Comparison of ENCODE assay signal across 11 cellular contexts in genomic region chr19:55319786-55320185, GRCh38. TPM values are rescaled to one million over a fixed set of nuclear protein-coding genes. Genes with fewer than 3 reads are reported as not detected.
DNase-seq lines count a peak whose midpoint lies in the region; ATAC-seq, FAIRE-seq and TF ChIP-seq lines count a peak whose summit lies in the region.
"Had no signal": no experiment of that assay in that cellular context is flagged by ENCODE, and none has a peak within 500 bp of the region (broad histone marks: within the 10 kb centered on the region; RNA-seq: fewer than 3 reads in every experiment).

No MANE protein-coding gene starts in this region.

- H3K4me3 ChIP-seq in HUES48 (ENCODE audit: low read depth, low read length) (peak overlapping the region; percentile 48), HepG2 (replicated peaks in 1 of 3; ENCODE audit: insufficient read depth in 1 of 3, low read depth in 2 of 3, low read length in 3 of 3) (no peak overlapping the region), spleen (no peak overlapping the region)

- TF ChIP-seq RAD21 in HepG2 (CRISPR knock-in tag; IDR thresholded peaks at IDR 0.05) = no peak

- CTCF ChIA-PET in HepG2 (lab: Yijun Ruan, JAX; ENCODE audit: low intra/inter-chr PET ratio, low total read pairs) = no interaction called here

- TF ChIP-seq CTCF in HepG2 (CRISPR knock-in tag; IDR thresholded peaks at IDR 0.05) (no peak), spleen (IDR thresholded peaks at IDR 0.05 in 8 of 11, conservative IDR thresholded peaks at IDR 0.05 in 3 of 11) (no peak)

- TF ChIP-seq POLR2A in HepG2 (IDR thresholded peaks at IDR 0.05; ENCODE audit: insufficient read depth in 1 of 2, low read depth in 2 of 2, low read length in 2 of 2) (no peak), spleen (IDR thresholded peaks at IDR 0.05) (no peak)

- in situ Hi-C loops in HepG2 (cut with HindIII; ENCODE audit: extremely low pct_ligation_motif_present, low pct_unique_long_range_greater_than_20kb) = no loop called here

- H3K4me1 ChIP-seq in HUES48 (ENCODE audit: control insufficient read depth, insufficient read depth, low read length) (peaks cover 6% of the 10 kb centered on the region; the same call in 1 of the 2 replicates), HepG2 (ENCODE audit: insufficient read depth, low read length) (peaks cover 35% of the 10 kb centered on the region), spleen (peaks cover 0 to 23% (median 0%) of the 10 kb centered on the region in 6 donors)

- H3K79me2 ChIP-seq in HepG2 (ENCODE audit: insufficient read depth, low read length) = no peaks in the 10 kb centered on the region

- H3K36me3 ChIP-seq in HUES48 (ENCODE audit: control insufficient read depth, insufficient read depth, low read length) = no peaks in the 10 kb centered on the region
- H3K36me3 ChIP-seq in HepG2 (replicated peaks in 1 of 2; ENCODE audit: control insufficient read depth in 1 of 2, insufficient read depth in 2 of 2, low read length in 2 of 2) = no peaks in the 10 kb centered on the region
- H3K36me3 ChIP-seq in spleen = peaks cover 0 to 13% (median 0%) of the 10 kb centered on the region in 6 donors

- H4K20me1 ChIP-seq in HepG2 (ENCODE audit: insufficient read depth, low read length) = no peaks in the 10 kb centered on the region

- no peak overlapping the region for H2AFZ ChIP-seq in HepG2 (ENCODE audit: low read length)

- peak; percentile 63 for ATAC-seq in HepG2
- ATAC-seq in GM21528 (IDR thresholded peaks at IDR 0.05; ENCODE audit: low FRiP score, unreplicated experiment) = no peak
- no peak for ATAC-seq in HG02885 (IDR thresholded peaks at IDR 0.05; ENCODE audit: poor library complexity, unreplicated experiment)

- no peak overlapping the region for H3K27ac ChIP-seq in HUES48 (ENCODE audit: low read depth, low read length)
- no peak overlapping the region for H3K27ac ChIP-seq in HepG2 (ENCODE audit: extremely low read length, insufficient read depth, low read length)
- no peak overlapping the region for H3K27ac ChIP-seq in spleen

- no peak for TF ChIP-seq EP300 in HepG2 (IDR thresholded peaks at IDR 0.05; ENCODE audit: low read depth in 2 of 2, low read length in 2 of 2)
- TF ChIP-seq EP300 in HepG2 (CRISPR knock-in tag; IDR thresholded peaks at IDR 0.05; ENCODE audit: borderline replicate concordance) = no peak

- DNase-seq in AG20443 (ENCODE audit: low spot score) = peak; percentile 78
- peak; percentile 78 for DNase-seq in cerebellar cortex (ENCODE audit: low spot score)
- DNase-seq in HepG2 (ENCODE audit: low spot score) = no peak
- no peak for DNase-seq in GM19240 (ENCODE audit: insufficient read length, low spot score)
- no peak for DNase-seq in spleen
- DNase-seq: DMS79, NCI-H2171 treated with DMSO at 0.1 percent for 48 hours had no signal

- POLR2A ChIA-PET in HepG2 (lab: Yijun Ruan, JAX) = no interaction called here

- no peaks in the 10 kb centered on the region for H3K9me3 ChIP-seq in HUES48 (ENCODE audit: control insufficient read depth, insufficient read depth, low read length)
- no peaks in the 10 kb centered on the region for H3K9me3 ChIP-seq in HepG2 (ENCODE audit: low read length)
- no peaks in the 10 kb centered on the region for H3K9me3 ChIP-seq in spleen

- WGBS in HepG2 (ENCODE audit: low lambda C conversion rate) = 69% methylated on average over 21 of the region's 21 CpGs
- 40 to 69% (median 59%) methylated on average over 21 of the region's 21 CpGs for WGBS in spleen, 5 donors

- intact Hi-C loops in HepG2 (cut with micrococcal nuclease; ENCODE audit: unreplicated experiment) = no loop called here
- intact Hi-C loops in spleen (cut with DNase I; ENCODE audit: low total_unique reads) = no loop called here

- no peak for FAIRE-seq in HepG2 (lab: Jason Lieb, UNC)
- FAIRE-seq: keratinocyte had no signal

- H3K27me3 ChIP-seq in HUES48 (ENCODE audit: control insufficient read depth, insufficient read depth, low read length) (no peaks in the 10 kb centered on the region), HepG2 (ENCODE audit: control insufficient read depth in 1 of 2, insufficient read depth in 2 of 2, low read length in 2 of 2) (no peaks in the 10 kb centered on the region; a peak in 1 of 5 replicates), spleen (replicated peaks in 1 of 7) (peaks cover 0 to 24% (median 0%) of the 10 kb centered on the region in 7 donors)

- H3K4me2 ChIP-seq in HepG2 (ENCODE audit: low read depth, low read length) = no peak overlapping the region

- no peak overlapping the region for H3K9ac ChIP-seq in HUES48 (ENCODE audit: low read depth, low read length)
- H3K9ac ChIP-seq in HepG2 (ENCODE audit: insufficient read depth, low read depth, low read length) = no peak overlapping the region

- no TSS peak for BruUV-seq in HepG2 (replicated peaks; lab: Mats Ljungman, UMichigan)

RNA-seq across cellular contexts. Expression of gene TMEM150B, which starts 5.4 kb away (rescaled TPM):
- 0.74 and 1.3 TPM in 2 replicates for total RNA-seq in HepG2 (2016; rRNA removed; fragmentation: Illumina TruSeq; extraction: Trizol)
- total RNA-seq in HepG2 (2016; cell fraction: cytosol; rRNA removed; fragmentation: Illumina TruSeq; extraction: Trizol; ENCODE audit: low read depth) = 0.79 and 1.0 TPM in 2 replicates
- 0.70 and 1.0 TPM in 2 replicates for total RNA-seq in HepG2 (2016; cell fraction: insoluble cytoplasmic fraction; rRNA removed; fragmentation: Illumina TruSeq; extraction: Trizol)
- 0.62 and 0.77 TPM in 2 replicates for total RNA-seq in HepG2 (2016; cell fraction: membrane; rRNA removed; fragmentation: Illumina TruSeq; extraction: Trizol)
- total RNA-seq in HepG2 (2016; cell fraction: nucleus; rRNA removed; fragmentation: Illumina TruSeq; extraction: Trizol) = 0.84 and 1.5 TPM in 2 replicates
- polyA plus RNA-seq in HepG2 (2011; rRNA removed) = 1.8 and 2.9 TPM in 2 replicates
- polyA plus RNA-seq in HepG2 (2011; cell fraction: cytosol; rRNA removed) = 2.4 and 2.5 TPM in 2 replicates
- polyA plus RNA-seq in HepG2 (2011; cell fraction: nucleus; rRNA removed) = 6.2 and 7.0 TPM in 2 replicates
- 3.3 and 3.4 TPM in 2 replicates for polyA plus RNA-seq in HepG2 (2012)
- 0.33 and 0.50 TPM in 2 replicates for polyA plus RNA-seq in HepG2 (2016; cell fraction: cytosol; fragmentation: Illumina TruSeq; extraction: Trizol; ENCODE audit: low read depth)
- 0.37 and 0.74 TPM in 2 replicates for polyA plus RNA-seq in HepG2 (2016; cell fraction: insoluble cytoplasmic fraction; fragmentation: Illumina TruSeq; extraction: Trizol; ENCODE audit: low read depth)
- 0.28 and 1.2 TPM in 2 replicates for polyA plus RNA-seq in HepG2 (2016; cell fraction: membrane; fragmentation: Illumina TruSeq; extraction: Trizol; ENCODE audit: low read depth)
- polyA plus RNA-seq in HepG2 (2016; cell fraction: nucleus; fragmentation: Illumina TruSeq; extraction: Trizol; ENCODE audit: insufficient read depth, low read depth) = 1.7 and 1.9 TPM in 2 replicates
- 5.1 TPM in 1 of 2 replicates, not detected in the other for polyA minus RNA-seq in HepG2 (2011; rRNA and poly(A)+ RNA removed; ENCODE audit: low replicate concordance)
- polyA minus RNA-seq in HepG2 (2011; cell fraction: cytosol; rRNA and poly(A)+ RNA removed) = 1.9 and 2.7 TPM in 2 replicates
- 1.4 and 1.5 TPM in 2 replicates for polyA minus RNA-seq in HepG2 (2011; cell fraction: nucleus; rRNA and poly(A)+ RNA removed)
- total RNA-seq in spleen = 10 to 100 TPM in 3 of 7 donors, 1 to 10 TPM in 4; 5.6 to 34.1 (median 9.9) TPM
- 1 to 10 TPM; 1.7 to 6.5 (median 4.1) TPM for polyA plus RNA-seq in spleen
- polyA plus RNA-seq: keratinocyte had no signal

RNA-seq across cellular contexts. Expression of gene KMT5C, which starts 19.9 kb away (rescaled TPM):
- total RNA-seq in HepG2 (2016; rRNA removed; fragmentation: Illumina TruSeq; extraction: Trizol) = 2.1 and 5.5 TPM in 2 replicates
- 1.8 and 2.2 TPM in 2 replicates for total RNA-seq in HepG2 (2016; cell fraction: cytosol; rRNA removed; fragmentation: Illumina TruSeq; extraction: Trizol; ENCODE audit: low read depth)
- 1.8 and 4.7 TPM in 2 replicates for total RNA-seq in HepG2 (2016; cell fraction: insoluble cytoplasmic fraction; rRNA removed; fragmentation: Illumina TruSeq; extraction: Trizol)
- 3.9 and 4.5 TPM in 2 replicates for total RNA-seq in HepG2 (2016; cell fraction: membrane; rRNA removed; fragmentation: Illumina TruSeq; extraction: Trizol)
- total RNA-seq in HepG2 (2016; cell fraction: nucleus; rRNA removed; fragmentation: Illumina TruSeq; extraction: Trizol) = 5.3 and 6.2 TPM in 2 replicates
- 9.0 and 11.8 TPM in 2 replicates for polyA plus RNA-seq in HepG2 (2011; rRNA removed)
- polyA plus RNA-seq in HepG2 (2011; cell fraction: cytosol; rRNA removed) = 6.6 and 8.7 TPM in 2 replicates
- polyA plus RNA-seq in HepG2 (2011; cell fraction: nucleus; rRNA removed) = 46.8 and 58.8 TPM in 2 replicates
- polyA plus RNA-seq in HepG2 (2012) = 10.0 and 13.2 TPM in 2 replicates
- 1.3 and 1.4 TPM in 2 replicates for polyA plus RNA-seq in HepG2 (2016; cell fraction: cytosol; fragmentation: Illumina TruSeq; extraction: Trizol; ENCODE audit: low read depth)
- 2.6 and 4.4 TPM in 2 replicates for polyA plus RNA-seq in HepG2 (2016; cell fraction: insoluble cytoplasmic fraction; fragmentation: Illumina TruSeq; extraction: Trizol; ENCODE audit: low read depth)
- 2.5 and 3.8 TPM in 2 replicates for polyA plus RNA-seq in HepG2 (2016; cell fraction: membrane; fragmentation: Illumina TruSeq; extraction: Trizol; ENCODE audit: low read depth)
- 14.7 and 16.2 TPM in 2 replicates for polyA plus RNA-seq in HepG2 (2016; cell fraction: nucleus; fragmentation: Illumina TruSeq; extraction: Trizol; ENCODE audit: insufficient read depth, low read depth)
- polyA minus RNA-seq in HepG2 (2011; rRNA and poly(A)+ RNA removed; ENCODE audit: low replicate concordance) = 9.0 and 17.8 TPM in 2 replicates
- 4.7 and 5.3 TPM in 2 replicates for polyA minus RNA-seq in HepG2 (2011; cell fraction: cytosol; rRNA and poly(A)+ RNA removed)
- 7.0 and 12.1 TPM in 2 replicates for polyA minus RNA-seq in HepG2 (2011; cell fraction: nucleus; rRNA and poly(A)+ RNA removed)
- 10 to 100 TPM; 10.5 to 18.1 (median 12.8) TPM for total RNA-seq in spleen
- polyA plus RNA-seq in spleen = 10 to 100 TPM in 1 of 3 donors, 1 to 10 TPM in 2; 5.7 to 12.2 (median 7.8) TPM

RNA-seq across cellular contexts. Expression of gene COX6B2, which starts 34.7 kb away (rescaled TPM):
- total RNA-seq in HepG2 (2016; rRNA removed; fragmentation: Illumina TruSeq; extraction: Trizol) (not detected in 2 replicates), spleen (1 to 10 TPM in 1 of 7 donors, under 1 TPM in 4, not detected in 2; 0.30 to 1.6 (median 0.63) TPM)
- total RNA-seq in HepG2 (2016; cell fraction: cytosol; rRNA removed; fragmentation: Illumina TruSeq; extraction: Trizol; ENCODE audit: low read depth) = not detected in 2 replicates
- total RNA-seq in HepG2 (2016; cell fraction: insoluble cytoplasmic fraction; rRNA removed; fragmentation: Illumina TruSeq; extraction: Trizol) = not detected in 2 replicates
- not detected in 2 replicates for total RNA-seq in HepG2 (2016; cell fraction: membrane; rRNA removed; fragmentation: Illumina TruSeq; extraction: Trizol)
- total RNA-seq in HepG2 (2016; cell fraction: nucleus; rRNA removed; fragmentation: Illumina TruSeq; extraction: Trizol) = not detected in 2 replicates
- polyA plus RNA-seq in HepG2 (2011; rRNA removed) (0.16 and 0.21 TPM in 2 replicates), spleen (under 1 TPM in 2 of 3 donors, not detected in 1; 0.06 to 0.08 TPM)
- polyA plus RNA-seq in HepG2 (2011; cell fraction: cytosol; rRNA removed) = 0.04 and 0.05 TPM in 2 replicates
- 0.43 and 1.4 TPM in 2 replicates for polyA plus RNA-seq in HepG2 (2011; cell fraction: nucleus; rRNA removed)
- 0.28 TPM in 2 replicates for polyA plus RNA-seq in HepG2 (2012)
- polyA plus RNA-seq in HepG2 (2016; cell fraction: cytosol; fragmentation: Illumina TruSeq; extraction: Trizol; ENCODE audit: low read depth) = not detected in 2 replicates
- polyA plus RNA-seq in HepG2 (2016; cell fraction: insoluble cytoplasmic fraction; fragmentation: Illumina TruSeq; extraction: Trizol; ENCODE audit: low read depth) = not detected in 2 replicates
- polyA plus RNA-seq in HepG2 (2016; cell fraction: membrane; fragmentation: Illumina TruSeq; extraction: Trizol; ENCODE audit: low read depth) = not detected in 2 replicates
- not detected in 2 replicates for polyA plus RNA-seq in HepG2 (2016; cell fraction: nucleus; fragmentation: Illumina TruSeq; extraction: Trizol; ENCODE audit: insufficient read depth, low read depth)
- 0.16 TPM in 1 of 2 replicates, not detected in the other for polyA minus RNA-seq in HepG2 (2011; rRNA and poly(A)+ RNA removed; ENCODE audit: low replicate concordance)
- not detected in 2 replicates for polyA minus RNA-seq in HepG2 (2011; cell fraction: cytosol; rRNA and poly(A)+ RNA removed)
- not detected in 2 replicates for polyA minus RNA-seq in HepG2 (2011; cell fraction: nucleus; rRNA and poly(A)+ RNA removed)

RNA-seq across cellular contexts. Expression of gene BRSK1, which starts 36.0 kb away (rescaled TPM):
- total RNA-seq in HepG2 (2016; rRNA removed; fragmentation: Illumina TruSeq; extraction: Trizol) = 0.18 TPM in 1 of 2 replicates, not detected in the other
- total RNA-seq in HepG2 (2016; cell fraction: cytosol; rRNA removed; fragmentation: Illumina TruSeq; extraction: Trizol; ENCODE audit: low read depth) = not detected in 2 replicates
- 0.19 TPM in 1 of 2 replicates, not detected in the other for total RNA-seq in HepG2 (2016; cell fraction: insoluble cytoplasmic fraction; rRNA removed; fragmentation: Illumina TruSeq; extraction: Trizol)
- total RNA-seq in HepG2 (2016; cell fraction: membrane; rRNA removed; fragmentation: Illumina TruSeq; extraction: Trizol) = 0.10 and 0.25 TPM in 2 replicates
- 0.60 TPM in 1 of 2 replicates, not detected in the other for total RNA-seq in HepG2 (2016; cell fraction: nucleus; rRNA removed; fragmentation: Illumina TruSeq; extraction: Trizol)
- 1.2 and 1.9 TPM in 2 replicates for polyA plus RNA-seq in HepG2 (2011; rRNA removed)
- polyA plus RNA-seq in HepG2 (2011; cell fraction: cytosol; rRNA removed) = 0.75 and 1.1 TPM in 2 replicates
- polyA plus RNA-seq in HepG2 (2011; cell fraction: nucleus; rRNA removed) = 8.1 and 12.7 TPM in 2 replicates
- polyA plus RNA-seq in HepG2 (2012) = 0.74 and 1.1 TPM in 2 replicates
- 0.14 and 0.17 TPM in 2 replicates for polyA plus RNA-seq in HepG2 (2016; cell fraction: cytosol; fragmentation: Illumina TruSeq; extraction: Trizol; ENCODE audit: low read depth)
- polyA plus RNA-seq in HepG2 (2016; cell fraction: insoluble cytoplasmic fraction; fragmentation: Illumina TruSeq; extraction: Trizol; ENCODE audit: low read depth) = 0.20 and 0.44 TPM in 2 replicates
- 0.09 and 0.25 TPM in 2 replicates for polyA plus RNA-seq in HepG2 (2016; cell fraction: membrane; fragmentation: Illumina TruSeq; extraction: Trizol; ENCODE audit: low read depth)
- polyA plus RNA-seq in HepG2 (2016; cell fraction: nucleus; fragmentation: Illumina TruSeq; extraction: Trizol; ENCODE audit: insufficient read depth, low read depth) = 0.68 and 0.79 TPM in 2 replicates
- 0.72 and 1.3 TPM in 2 replicates for polyA minus RNA-seq in HepG2 (2011; rRNA and poly(A)+ RNA removed; ENCODE audit: low replicate concordance)
- polyA minus RNA-seq in HepG2 (2011; cell fraction: cytosol; rRNA and poly(A)+ RNA removed) = not detected in 2 replicates
- 1.0 and 1.2 TPM in 2 replicates for polyA minus RNA-seq in HepG2 (2011; cell fraction: nucleus; rRNA and poly(A)+ RNA removed)
- 1 to 10 TPM in 5 of 7 donors, under 1 TPM in 2; 0.79 to 2.9 (median 1.7) TPM for total RNA-seq in spleen
- polyA plus RNA-seq in spleen = 1 to 10 TPM in 2 of 3 donors, under 1 TPM in 1; 0.70 to 1.5 (median 1.0) TPM

RNA-seq across cellular contexts. Expression of gene HSPBP1, which starts 39.9 kb away (rescaled TPM):
- total RNA-seq in HepG2 (2016; rRNA removed; fragmentation: Illumina TruSeq; extraction: Trizol) (33.7 and 35.9 TPM in 2 replicates), spleen (10 to 100 TPM; 14.2 to 26.8 (median 17.6) TPM)
- total RNA-seq in HepG2 (2016; cell fraction: cytosol; rRNA removed; fragmentation: Illumina TruSeq; extraction: Trizol; ENCODE audit: low read depth) = 3.9 TPM in 2 replicates
- total RNA-seq in HepG2 (2016; cell fraction: insoluble cytoplasmic fraction; rRNA removed; fragmentation: Illumina TruSeq; extraction: Trizol) = 32.9 and 34.5 TPM in 2 replicates
- 8.1 and 8.5 TPM in 2 replicates for total RNA-seq in HepG2 (2016; cell fraction: membrane; rRNA removed; fragmentation: Illumina TruSeq; extraction: Trizol)
- 14.3 and 15.8 TPM in 2 replicates for total RNA-seq in HepG2 (2016; cell fraction: nucleus; rRNA removed; fragmentation: Illumina TruSeq; extraction: Trizol)
- polyA plus RNA-seq in HepG2 (2011; rRNA removed) (22.3 and 25.7 TPM in 2 replicates), spleen (10 to 100 TPM; 14.2 to 27.0 (median 26.4) TPM)
- 19.2 and 35.4 TPM in 2 replicates for polyA plus RNA-seq in HepG2 (2011; cell fraction: cytosol; rRNA removed)
- 19.5 and 22.1 TPM in 2 replicates for polyA plus RNA-seq in HepG2 (2011; cell fraction: nucleus; rRNA removed)
- 14.9 and 21.2 TPM in 2 replicates for polyA plus RNA-seq in HepG2 (2012)
- 5.6 and 5.7 TPM in 2 replicates for polyA plus RNA-seq in HepG2 (2016; cell fraction: cytosol; fragmentation: Illumina TruSeq; extraction: Trizol; ENCODE audit: low read depth)
- polyA plus RNA-seq in HepG2 (2016; cell fraction: insoluble cytoplasmic fraction; fragmentation: Illumina TruSeq; extraction: Trizol; ENCODE audit: low read depth) = 53.4 and 56.0 TPM in 2 replicates
- polyA plus RNA-seq in HepG2 (2016; cell fraction: membrane; fragmentation: Illumina TruSeq; extraction: Trizol; ENCODE audit: low read depth) = 8.9 and 9.7 TPM in 2 replicates
- polyA plus RNA-seq in HepG2 (2016; cell fraction: nucleus; fragmentation: Illumina TruSeq; extraction: Trizol; ENCODE audit: insufficient read depth, low read depth) = 26.8 and 27.6 TPM in 2 replicates
- polyA minus RNA-seq in HepG2 (2011; rRNA and poly(A)+ RNA removed; ENCODE audit: low replicate concordance) = 33.2 and 42.3 TPM in 2 replicates
- 15.9 and 23.8 TPM in 2 replicates for polyA minus RNA-seq in HepG2 (2011; cell fraction: cytosol; rRNA and poly(A)+ RNA removed)
- 4.6 and 6.1 TPM in 2 replicates for polyA minus RNA-seq in HepG2 (2011; cell fraction: nucleus; rRNA and poly(A)+ RNA removed)

Comparison
In these comparisons a context has a peak if more than half of its experiments do, and no peak if none do; other contexts are left out.
1. DNase-seq: peak in AG20443 (single experiment) and cerebellar cortex (single experiment); none in HepG2 (single experiment), GM19240 (single experiment) and spleen (single experiment).